In genomic region chr15:64379216-64379960, GRCh38 we compare ENCODE assay signal across 8 cellular contexts. TPM values are rescaled to one million over a fixed set of nuclear protein-coding genes. Genes with fewer than 3 reads are reported as not detected.
DNase-seq lines count a peak whose midpoint lies in the region; ATAC-seq, FAIRE-seq and TF ChIP-seq lines count a peak whose summit lies in the region.
"Had no signal": no experiment of that assay in that cellular context is flagged by ENCODE, and none has a peak within 500 bp of the region (broad histone marks: within the 10 kb centered on the region; RNA-seq: fewer than 3 reads in every experiment).

No MANE protein-coding gene starts in this region.

- DNase-seq in GM06990 (ENCODE audit: extremely low read depth, insufficient read length), result no peak
- DNase-seq in NB4 (ENCODE audit: low read depth), result peak; percentile 19
- DNase-seq in adipocyte (ENCODE audit: low read depth), result peak; percentile 12
- DNase-seq in neural crest cell (ENCODE audit: low read depth, low spot score), result no peak
- no peak for DNase-seq in dedifferentiated amniotic fluid mesenchymal stem cell (ENCODE audit: extremely low spot score)
- DNase-seq in RCC 7860 (ENCODE audit: low spot score), result no peak

- H3K27me3 ChIP-seq in GM06990 (replicated peaks; ENCODE audit: control insufficient read depth, insufficient read depth, low read length) (no peaks in the 10 kb centered on the region), adipocyte (replicated peaks; ENCODE audit: control insufficient read depth, insufficient read depth, low read length) (no peaks in the 10 kb centered on the region)

- no peaks in the 10 kb centered on the region for H3K9me3 Mint-ChIP-seq in neural crest cell

- H3K4me1 Mint-ChIP-seq in neural crest cell, result peaks cover 29% of the 10 kb centered on the region

- peak overlapping the region; percentile 92 for H3K4me3 Mint-ChIP-seq in neural crest cell

- H3K27ac Mint-ChIP-seq in neural crest cell (ENCODE audit: unreplicated experiment), result no peak overlapping the region

- no peak overlapping the region for H3K9ac ChIP-seq in adipocyte (ENCODE audit: low read length)

- TF ChIP-seq CTCF in GM06990 (IDR thresholded peaks at IDR 0.05; ENCODE audit: insufficient read depth, low read length, poor library complexity, severe bottlenecking), result no peak
- TF ChIP-seq CTCF in NB4 (IDR thresholded peaks at IDR 0.05; ENCODE audit: low read depth, low read length), result no peak
- no peak for TF ChIP-seq CTCF in neural crest cell (conservative IDR thresholded peaks at IDR 0.05)

- FAIRE-seq in RCC 7860 (lab: Jason Lieb, UNC), result no peak
- FAIRE-seq: TTC549 had no signal

- ATAC-seq in activated CD4-positive, CD25-positive, alpha-beta regulatory T cell treated with anti-CD3 and anti-CD28 coated beads, Interleukin-2, amount 50 U/mL, for 24 hours, result no peak

- H3K4me1 ChIP-seq in adipocyte (ENCODE audit: control insufficient read depth, insufficient read depth, low read length), result peaks cover 5% of the 10 kb centered on the region

- TF ChIP-seq POLR2A in NB4 (IDR thresholded peaks at IDR 0.05; ENCODE audit: extremely low read depth, insufficient read length), result no peak

- no peaks in the 10 kb centered on the region for H3K9me3 ChIP-seq in adipocyte (ENCODE audit: control insufficient read depth, low read length)

- H3K36me3 Mint-ChIP-seq in neural crest cell (ENCODE audit: low read depth), result peaks cover 3% of the 10 kb centered on the region

- H3K36me3 ChIP-seq in GM06990 (ENCODE audit: control insufficient read depth, insufficient read depth, low read length), result peaks cover 1% of the 10 kb centered on the region; the same call in 1 of the 2 replicates
- no peaks in the 10 kb centered on the region for H3K36me3 ChIP-seq in adipocyte (ENCODE audit: control insufficient read depth, insufficient read depth, low read length, severe bottlenecking)

- H3K4me3 ChIP-seq in GM06990 (replicated peaks; ENCODE audit: low read depth, low read length) (peak overlapping the region; percentile 77), NB4 (ENCODE audit: low read depth, low read length) (peak overlapping the region; percentile 92), adipocyte (ENCODE audit: low read length) (no peak overlapping the region)

- H3K27me3 Mint-ChIP-seq in neural crest cell (ENCODE audit: low read depth), result no peaks in the 10 kb centered on the region

RNA-seq across cellular contexts. Expression of gene PCLAF, which starts 1.9 kb away (rescaled TPM):
- 84.3 and 88.4 TPM in 2 replicates for total RNA-seq in neural crest cell

RNA-seq across cellular contexts. Expression of gene TRIP4, which starts 8.2 kb away (rescaled TPM):
- 19.4 and 20.8 TPM in 2 replicates for total RNA-seq in neural crest cell

RNA-seq across cellular contexts. Expression of gene CSNK1G1, which starts 23.4 kb away (rescaled TPM):
- total RNA-seq in neural crest cell, result 15.5 and 16.3 TPM in 2 replicates

Comparison
In these comparisons a context has a peak if more than half of its experiments do, and no peak if none do; other contexts are left out.
1. DNase-seq: peak in NB4 (single experiment) and adipocyte (single experiment); none in GM06990 (single experiment), neural crest cell (single experiment), dedifferentiated amniotic fluid mesenchymal stem cell (single experiment) and RCC 7860 (single experiment).